Comparison of ENCODE assay signal across 8 cellular contexts in the genomic region with DNA sequence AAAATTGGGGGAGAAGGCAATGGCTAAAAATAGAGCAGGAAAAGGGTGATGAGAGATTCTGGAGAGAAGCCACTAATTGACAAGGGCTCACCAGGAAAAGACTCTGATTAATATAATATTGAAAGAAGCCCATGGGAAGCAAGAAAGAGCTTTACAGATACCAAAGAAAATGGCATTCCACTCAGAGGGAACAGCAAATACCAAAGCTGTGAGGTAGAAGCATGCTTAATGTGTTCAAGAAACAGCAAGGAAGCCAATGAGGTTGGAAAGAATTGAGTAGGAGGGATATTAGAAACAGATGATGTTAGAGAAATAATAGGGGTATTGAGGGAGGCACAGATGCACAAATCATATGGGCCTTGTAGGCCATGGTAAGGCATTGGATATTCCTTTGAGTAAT.
"Had no signal": no experiment of that assay in that cellular context is flagged by ENCODE, and none has a peak within 500 bp of the region (broad histone marks: within the 10 kb centered on the region; RNA-seq: fewer than 3 reads in every experiment).

No MANE protein-coding gene starts in this region.

- H3K4me3 Mint-ChIP-seq: GM23338, H9, IgD-negative memory B cell had no signal

- H3K27ac ChIP-seq: HL-60 had no signal

- H3K9me3 Mint-ChIP-seq: GM23338, H9 had no signal

- H3K36me3 Mint-ChIP-seq: IgD-negative memory B cell had no signal

- H3K4me2 ChIP-seq: GM23338 had no signal

- H3K27ac Mint-ChIP-seq: GM23338, H9, IgD-negative memory B cell had no signal

- H3K4me1 Mint-ChIP-seq: GM23338, H9, IgD-negative memory B cell had no signal

- H2AFZ ChIP-seq: GM23338 had no signal

- DNase-seq: H9, HCEC 1CT had no signal

- H3K4me3 ChIP-seq: GM23338 had no signal

- ATAC-seq: GM23338, HepG2 had no signal

- FAIRE-seq: H1, H54, HepG2 had no signal

- H3K27me3 Mint-ChIP-seq: IgD-negative memory B cell had no signal
